Comparison of ENCODE assay signal across 18 cellular contexts in the genomic region with DNA sequence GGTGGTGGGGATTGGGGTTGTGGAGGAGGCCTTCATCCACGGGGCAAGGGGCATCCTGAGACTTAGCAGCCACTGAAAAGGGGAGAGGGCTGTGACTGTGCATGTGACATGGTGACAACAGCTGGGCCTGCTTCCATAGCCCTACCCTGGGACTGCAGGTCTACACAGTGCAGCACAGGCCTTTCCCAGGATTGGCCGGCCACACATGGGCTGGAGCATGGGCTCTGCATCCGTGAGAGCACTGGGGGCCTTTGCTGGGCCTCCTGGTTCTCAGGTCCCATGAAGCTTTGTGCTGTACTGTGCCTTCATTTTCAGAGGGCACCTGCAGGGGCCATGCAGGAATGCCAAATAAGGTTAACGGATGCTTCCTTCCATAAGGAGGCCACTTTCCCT. TPM values are rescaled to one million over a fixed set of nuclear protein-coding genes. Genes with fewer than 3 reads are reported as not detected.
A peak's percentile ranks its signal among the peaks of the same experiment; 100 is the strongest.
DNase-seq lines count a peak whose midpoint lies in the region; ATAC-seq lines count a peak whose summit lies in the region.
"Had no signal": no experiment of that assay in that cellular context is flagged by ENCODE, and none has a peak within 500 bp of the region (broad histone marks: within the 10 kb centered on the region; RNA-seq: fewer than 3 reads in every experiment).

No MANE protein-coding gene starts in this region.

- peaks cover 0 to 12% of the 10 kb centered on the region in 2 donors for H3K9me3 Mint-ChIP-seq in stimulated activated naive CD8-positive, alpha-beta T cell treated with anti-CD3 and anti-CD28 coated beads, Interleukin-15, amount 100 ng/mL, for 72 hours
- H3K9me3 Mint-ChIP-seq: CD14-positive monocyte had no signal

- H3K27ac ChIP-seq in layer of hippocampus (ENCODE audit: low read depth, low read length): peak overlapping the region; percentile 43
- H3K27ac ChIP-seq: A549 had no signal

- ATAC-seq in stimulated activated naive CD8-positive, alpha-beta T cell treated with anti-CD3 and anti-CD28 coated beads, Interleukin-15, amount 100 ng/mL, for 72 hours: peak; percentile 20
- ATAC-seq in stimulated activated naive CD8-positive, alpha-beta T cell treated with anti-CD3 and anti-CD28 coated beads, Interleukin-15, Interleukin-2, amounts not matched to agents 100 U/mL and 50 U/mL, for 24 hours: no peak
- ATAC-seq in sciatic nerve (peak; percentile 21), GM19395 (IDR thresholded peaks at IDR 0.05; ENCODE audit: unreplicated experiment) (no peak), left lobe of liver (no peak)
- ATAC-seq: A549 had no signal

- H3K27ac Mint-ChIP-seq in stimulated activated naive CD8-positive, alpha-beta T cell treated with anti-CD3 and anti-CD28 coated beads, Interleukin-15, amount 100 ng/mL, for 72 hours: no peak overlapping the region
- H3K27ac Mint-ChIP-seq: B cell had no signal

- H3K4me1 Mint-ChIP-seq in stimulated activated naive CD8-positive, alpha-beta T cell treated with anti-CD3 and anti-CD28 coated beads, Interleukin-15, amount 100 ng/mL, for 72 hours: peaks cover 5% of the 10 kb centered on the region
- H3K4me1 Mint-ChIP-seq: B cell had no signal

- peaks cover 13% of the 10 kb centered on the region for H3K27me3 Mint-ChIP-seq in stimulated activated naive CD8-positive, alpha-beta T cell treated with anti-CD3 and anti-CD28 coated beads, Interleukin-15, amount 100 ng/mL, for 72 hours
- H3K27me3 Mint-ChIP-seq: B cell had no signal

- no peak overlapping the region for H3K4me3 Mint-ChIP-seq in stimulated activated naive CD8-positive, alpha-beta T cell treated with anti-CD3 and anti-CD28 coated beads, Interleukin-15, amount 100 ng/mL, for 72 hours
- H3K4me3 Mint-ChIP-seq: B cell, CD14-positive monocyte had no signal

- DNase-seq in stimulated activated naive CD8-positive, alpha-beta T cell treated with anti-CD3 and anti-CD28 coated beads, Interleukin-15, amount 100 ng/mL, for 72 hours: no peak
- DNase-seq in stimulated activated naive CD8-positive, alpha-beta T cell treated with anti-CD3 and anti-CD28 coated beads, Interleukin-15, Interleukin-2, amounts not matched to agents 100 U/mL and 50 U/mL, for 24 hours: no peak
- DNase-seq in sciatic nerve (ENCODE audit: low spot score) (no peak), left lobe of liver (ENCODE audit: low spot score) (no peak), NCI-H82 (lab: John Stamatoyannopoulos, UW) (no peak)
- DNase-seq: Kasumi-1, NCI-H1694, NCI-H2081, NCI-H2171 treated with DMSO at 0.1 percent for 48 hours, NCI-H446, NCI-H526, OCI-M1, SHP77 had no signal

- H3K27me3 ChIP-seq in layer of hippocampus (ENCODE audit: control insufficient read depth, insufficient read depth, low read length): no peaks in the 10 kb centered on the region

- intact Hi-C loops in sciatic nerve (cut with DNase I): no loop called here

RNA-seq across cellular contexts. Expression of gene ZDHHC14, which starts 56.0 kb away (rescaled TPM):
- total RNA-seq in sciatic nerve (19.1 TPM), left lobe of liver (13.7 TPM)

Comparison
In these comparisons a context has a peak if more than half of its experiments do, and no peak if none do; other contexts are left out.
1. ATAC-seq: peak in stimulated activated naive CD8-positive, alpha-beta T cell treated with anti-CD3 and anti-CD28 coated beads, Interleukin-15, amount 100 ng/mL, for 72 hours (single experiment) and sciatic nerve (single experiment); none in stimulated activated naive CD8-positive, alpha-beta T cell treated with anti-CD3 and anti-CD28 coated beads, Interleukin-15, Interleukin-2, amounts not matched to agents 100 U/mL and 50 U/mL, for 24 hours (single experiment), GM19395 (single experiment) and left lobe of liver (single experiment).